ENCODE assay signal across 9 cellular contexts in genomic region chr6:156053626-156054025, GRCh38.
"Had no signal": no experiment of that assay in that cellular context is flagged by ENCODE, and none has a peak within 500 bp of the region (broad histone marks: within the 10 kb centered on the region; RNA-seq: fewer than 3 reads in every experiment).

No MANE protein-coding gene starts in this region.

- DNase-seq: GM23248, GOT3, H7, HFFc6, KG1 had no signal

- H3K27ac ChIP-seq: GM23248, HL-60 had no signal

- H3K4me3 Mint-ChIP-seq: HFFc6, IgD-negative memory B cell had no signal

- H3K4me3 ChIP-seq: GM23248, HAP-1 had no signal

- H3K4me1 ChIP-seq: HAP-1 had no signal

- H3K36me3 ChIP-seq: HAP-1 had no signal

- H2AFZ ChIP-seq: GM23248 had no signal

- H3K9me3 Mint-ChIP-seq: HFFc6 had no signal

- H3K9ac ChIP-seq: GM23248 had no signal

- H3K27ac Mint-ChIP-seq: HFFc6, IgD-negative memory B cell had no signal

- H3K9me3 ChIP-seq: HAP-1 had no signal

- ATAC-seq: HCT116 had no signal
